ENCODE assay signal across 1 cellular context in the genomic region with DNA sequence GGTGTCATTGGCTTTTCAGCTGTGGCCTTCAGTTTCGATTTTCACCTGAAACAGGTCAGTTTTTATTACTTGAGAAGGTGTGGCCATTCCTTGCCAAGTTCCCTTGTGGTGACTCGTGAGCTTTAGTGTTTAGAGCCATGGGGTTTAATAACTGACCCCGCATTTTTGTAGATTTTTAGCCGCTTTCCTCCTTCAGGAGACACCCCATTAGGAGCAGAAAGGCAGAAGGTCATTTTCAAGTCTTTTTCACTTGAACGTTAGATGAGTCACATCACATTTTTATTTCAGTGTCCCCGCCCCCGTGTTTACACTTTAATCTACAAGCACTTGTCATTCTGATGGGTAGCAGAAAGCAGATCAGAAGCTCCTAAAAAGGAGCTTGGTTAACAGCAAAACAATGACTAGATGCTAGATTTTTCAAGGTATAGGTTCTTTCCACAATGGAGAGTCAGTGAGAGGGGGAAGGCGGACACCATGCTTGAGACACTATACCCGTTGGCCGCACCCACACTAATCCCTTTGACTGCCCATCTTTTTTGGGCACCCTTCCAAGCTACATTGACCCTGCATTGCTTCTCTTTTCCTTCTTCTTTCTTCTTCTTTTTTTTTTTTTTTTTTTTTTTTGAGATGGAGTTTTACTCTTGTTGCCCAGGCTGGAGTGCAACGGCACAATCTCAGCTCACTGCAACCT.
TF ChIP-seq lines count a peak whose summit lies in the region.

No MANE protein-coding gene starts in this region.

TF ChIP-seq in K562, 482 proteins besides CTCF, POLR2A, EP300 and RAD21 (continued from another document and continues in another):
- TF ChIP-seq, protein P1, sequence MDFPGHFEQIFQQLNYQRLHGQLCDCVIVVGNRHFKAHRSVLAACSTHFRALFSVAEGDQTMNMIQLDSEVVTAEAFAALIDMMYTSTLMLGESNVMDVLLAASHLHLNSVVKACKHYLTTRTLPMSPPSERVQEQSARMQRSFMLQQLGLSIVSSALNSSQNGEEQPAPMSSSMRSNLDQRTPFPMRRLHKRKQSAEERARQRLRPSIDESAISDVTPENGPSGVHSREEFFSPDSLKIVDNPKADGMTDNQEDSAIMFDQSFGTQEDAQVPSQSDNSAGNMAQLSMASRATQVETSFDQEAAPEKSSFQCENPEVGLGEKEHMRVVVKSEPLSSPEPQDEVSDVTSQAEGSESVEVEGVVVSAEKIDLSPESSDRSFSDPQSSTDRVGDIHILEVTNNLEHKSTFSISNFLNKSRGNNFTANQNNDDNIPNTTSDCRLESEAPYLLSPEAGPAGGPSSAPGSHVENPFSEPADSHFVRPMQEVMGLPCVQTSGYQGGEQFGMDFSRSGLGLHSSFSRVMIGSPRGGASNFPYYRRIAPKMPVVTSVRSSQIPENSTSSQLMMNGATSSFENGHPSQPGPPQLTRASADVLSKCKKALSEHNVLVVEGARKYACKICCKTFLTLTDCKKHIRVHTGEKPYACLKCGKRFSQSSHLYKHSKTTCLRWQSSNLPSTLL (IDR thresholded peaks at IDR 0.05), result no peak
- TF ChIP-seq ZNF75A (CRISPR knock-in tag; IDR thresholded peaks at IDR 0.05) (no peak), HMG20B (CRISPR knock-in tag; IDR thresholded peaks at IDR 0.05) (no peak), FOXA3 (CRISPR knock-in tag; conservative IDR thresholded peaks at IDR 0.05 in 1 of 2, IDR thresholded peaks at IDR 0.05 in 1 of 2) (0 out of 4 replicates have a peak, but pooled peaks of 1 of the 2 experiments have one; percentile 39), FOS (IDR thresholded peaks at IDR 0.05; ENCODE audit: extremely low read depth, insufficient read length) (peak; percentile 14), NFIC (IDR thresholded peaks at IDR 0.05) (peak; percentile 64), YY1 (IDR thresholded peaks at IDR 0.05; ENCODE audit: borderline replicate concordance in 1 of 3, control insufficient read depth in 1 of 3, extremely low read depth in 1 of 3, insufficient read depth in 3 of 3, insufficient read length in 1 of 3, insufficient replicate concordance in 2 of 3, low read depth in 1 of 3, low read length in 2 of 3) (no peak), EGR1 (conservative IDR thresholded peaks at IDR 0.05) (peak; percentile 79), NEUROD1 (IDR thresholded peaks at IDR 0.05; ENCODE audit: borderline replicate concordance, low read depth, low read length, partially characterized antibody) (no peak), DACH1 (IDR thresholded peaks at IDR 0.05; ENCODE audit: partially characterized antibody) (no peak), ZZZ3 (IDR thresholded peaks at IDR 0.05) (no peak), CREBBP (IDR thresholded peaks at IDR 0.05; ENCODE audit: low read depth, low read length) (no peak), ZBTB17 (CRISPR knock-in tag; IDR thresholded peaks at IDR 0.05) (no peak), FOXK2 (conservative IDR thresholded peaks at IDR 0.05 in 1 of 2, IDR thresholded peaks at IDR 0.05 in 1 of 2; ENCODE audit: low read depth in 2 of 2) (peak; percentile 70 to 78), DPF2 (IDR thresholded peaks at IDR 0.05) (peak; percentile 46; the same call in 1 of the 2 replicates), GABPA (tag; conservative IDR thresholded peaks at IDR 0.05; ENCODE audit: low read depth) (no peak), FOXJ2 (tag; IDR thresholded peaks at IDR 0.05) (no peak), JUN (IDR thresholded peaks at IDR 0.05; ENCODE audit: borderline replicate concordance, low read depth, low read length) (no peak), JUN (CRISPR knock-in tag; IDR thresholded peaks at IDR 0.05; ENCODE audit: borderline replicate concordance) (no peak), FOSL1 (tag; conservative IDR thresholded peaks at IDR 0.05) (peak; percentile 73), HIVEP1 (CRISPR knock-in tag; IDR thresholded peaks at IDR 0.05) (no peak), MTF1 (CRISPR knock-in tag; IDR thresholded peaks at IDR 0.05; ENCODE audit: borderline replicate concordance) (no peak), MTA1 (IDR thresholded peaks at IDR 0.05; ENCODE audit: borderline replicate concordance) (no peak)
- TF ChIP-seq, protein P2, sequence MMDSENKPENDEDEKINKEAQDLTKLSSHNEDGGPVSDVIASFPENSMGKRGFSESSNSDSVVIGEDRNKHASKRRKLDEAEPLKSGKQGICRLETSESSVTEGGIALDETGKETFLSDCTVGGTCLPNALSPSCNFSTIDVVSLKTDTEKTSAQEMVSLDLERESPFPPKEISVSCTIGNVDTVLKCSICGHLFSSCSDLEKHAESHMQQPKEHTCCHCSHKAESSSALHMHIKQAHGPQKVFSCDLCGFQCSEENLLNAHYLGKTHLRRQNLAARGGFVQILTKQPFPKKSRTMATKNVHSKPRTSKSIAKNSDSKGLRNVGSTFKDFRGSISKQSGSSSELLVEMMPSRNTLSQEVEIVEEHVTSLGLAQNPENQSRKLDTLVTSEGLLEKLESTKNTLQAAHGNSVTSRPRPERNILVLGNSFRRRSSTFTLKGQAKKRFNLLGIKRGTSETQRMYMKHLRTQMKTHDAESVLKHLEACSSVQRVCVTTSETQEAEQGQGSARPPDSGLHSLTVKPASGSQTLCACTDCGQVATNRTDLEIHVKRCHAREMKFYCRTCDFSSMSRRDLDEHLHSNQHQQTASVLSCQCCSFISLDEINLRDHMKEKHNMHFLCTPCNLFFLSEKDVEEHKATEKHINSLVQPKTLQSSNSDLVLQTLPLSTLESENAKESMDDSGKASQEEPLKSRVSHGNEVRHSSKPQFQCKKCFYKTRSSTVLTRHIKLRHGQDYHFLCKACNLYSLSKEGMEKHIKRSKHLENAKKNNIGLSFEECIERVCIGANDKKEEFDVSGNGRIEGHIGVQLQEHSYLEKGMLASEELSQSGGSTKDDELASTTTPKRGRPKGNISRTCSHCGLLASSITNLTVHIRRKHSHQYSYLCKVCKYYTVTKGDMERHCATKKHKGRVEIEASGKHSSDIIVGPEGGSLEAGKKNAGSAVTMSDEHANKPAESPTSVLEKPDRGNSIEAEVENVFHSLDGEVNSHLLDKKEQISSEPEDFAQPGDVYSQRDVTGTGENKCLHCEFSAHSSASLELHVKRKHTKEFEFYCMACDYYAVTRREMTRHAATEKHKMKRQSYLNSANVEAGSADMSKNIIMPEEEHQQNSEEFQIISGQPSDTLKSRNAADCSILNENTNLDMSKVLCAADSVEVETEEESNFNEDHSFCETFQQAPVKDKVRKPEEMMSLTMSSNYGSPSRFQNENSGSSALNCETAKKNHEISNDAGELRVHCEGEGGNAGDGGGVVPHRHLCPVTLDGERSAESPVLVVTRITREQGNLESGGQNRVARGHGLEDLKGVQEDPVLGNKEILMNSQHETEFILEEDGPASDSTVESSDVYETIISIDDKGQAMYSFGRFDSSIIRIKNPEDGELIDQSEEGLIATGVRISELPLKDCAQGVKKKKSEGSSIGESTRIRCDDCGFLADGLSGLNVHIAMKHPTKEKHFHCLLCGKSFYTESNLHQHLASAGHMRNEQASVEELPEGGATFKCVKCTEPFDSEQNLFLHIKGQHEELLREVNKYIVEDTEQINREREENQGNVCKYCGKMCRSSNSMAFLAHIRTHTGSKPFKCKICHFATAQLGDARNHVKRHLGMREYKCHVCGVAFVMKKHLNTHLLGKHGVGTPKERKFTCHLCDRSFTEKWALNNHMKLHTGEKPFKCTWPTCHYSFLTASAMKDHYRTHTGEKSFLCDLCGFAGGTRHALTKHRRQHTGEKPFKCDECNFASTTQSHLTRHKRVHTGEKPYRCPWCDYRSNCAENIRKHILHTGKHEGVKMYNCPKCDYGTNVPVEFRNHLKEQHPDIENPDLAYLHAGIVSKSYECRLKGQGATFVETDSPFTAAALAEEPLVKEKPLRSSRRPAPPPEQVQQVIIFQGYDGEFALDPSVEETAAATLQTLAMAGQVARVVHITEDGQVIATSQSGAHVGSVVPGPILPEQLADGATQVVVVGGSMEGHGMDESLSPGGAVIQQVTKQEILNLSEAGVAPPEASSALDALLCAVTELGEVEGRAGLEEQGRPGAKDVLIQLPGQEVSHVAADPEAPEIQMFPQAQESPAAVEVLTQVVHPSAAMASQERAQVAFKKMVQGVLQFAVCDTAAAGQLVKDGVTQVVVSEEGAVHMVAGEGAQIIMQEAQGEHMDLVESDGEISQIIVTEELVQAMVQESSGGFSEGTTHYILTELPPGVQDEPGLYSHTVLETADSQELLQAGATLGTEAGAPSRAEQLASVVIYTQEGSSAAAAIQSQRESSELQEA (IDR thresholded peaks at IDR 0.05; ENCODE audit: low read depth), result no peak
- TF ChIP-seq, protein P3, sequence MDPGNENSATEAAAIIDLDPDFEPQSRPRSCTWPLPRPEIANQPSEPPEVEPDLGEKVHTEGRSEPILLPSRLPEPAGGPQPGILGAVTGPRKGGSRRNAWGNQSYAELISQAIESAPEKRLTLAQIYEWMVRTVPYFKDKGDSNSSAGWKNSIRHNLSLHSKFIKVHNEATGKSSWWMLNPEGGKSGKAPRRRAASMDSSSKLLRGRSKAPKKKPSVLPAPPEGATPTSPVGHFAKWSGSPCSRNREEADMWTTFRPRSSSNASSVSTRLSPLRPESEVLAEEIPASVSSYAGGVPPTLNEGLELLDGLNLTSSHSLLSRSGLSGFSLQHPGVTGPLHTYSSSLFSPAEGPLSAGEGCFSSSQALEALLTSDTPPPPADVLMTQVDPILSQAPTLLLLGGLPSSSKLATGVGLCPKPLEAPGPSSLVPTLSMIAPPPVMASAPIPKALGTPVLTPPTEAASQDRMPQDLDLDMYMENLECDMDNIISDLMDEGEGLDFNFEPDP (CRISPR knock-in tag; IDR thresholded peaks at IDR 0.05), result no peak
- TF ChIP-seq, protein P4, sequence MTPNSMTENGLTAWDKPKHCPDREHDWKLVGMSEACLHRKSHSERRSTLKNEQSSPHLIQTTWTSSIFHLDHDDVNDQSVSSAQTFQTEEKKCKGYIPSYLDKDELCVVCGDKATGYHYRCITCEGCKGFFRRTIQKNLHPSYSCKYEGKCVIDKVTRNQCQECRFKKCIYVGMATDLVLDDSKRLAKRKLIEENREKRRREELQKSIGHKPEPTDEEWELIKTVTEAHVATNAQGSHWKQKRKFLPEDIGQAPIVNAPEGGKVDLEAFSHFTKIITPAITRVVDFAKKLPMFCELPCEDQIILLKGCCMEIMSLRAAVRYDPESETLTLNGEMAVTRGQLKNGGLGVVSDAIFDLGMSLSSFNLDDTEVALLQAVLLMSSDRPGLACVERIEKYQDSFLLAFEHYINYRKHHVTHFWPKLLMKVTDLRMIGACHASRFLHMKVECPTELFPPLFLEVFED (CRISPR knock-in tag; conservative IDR thresholded peaks at IDR 0.05), result no peak
- TF ChIP-seq, protein P5, sequence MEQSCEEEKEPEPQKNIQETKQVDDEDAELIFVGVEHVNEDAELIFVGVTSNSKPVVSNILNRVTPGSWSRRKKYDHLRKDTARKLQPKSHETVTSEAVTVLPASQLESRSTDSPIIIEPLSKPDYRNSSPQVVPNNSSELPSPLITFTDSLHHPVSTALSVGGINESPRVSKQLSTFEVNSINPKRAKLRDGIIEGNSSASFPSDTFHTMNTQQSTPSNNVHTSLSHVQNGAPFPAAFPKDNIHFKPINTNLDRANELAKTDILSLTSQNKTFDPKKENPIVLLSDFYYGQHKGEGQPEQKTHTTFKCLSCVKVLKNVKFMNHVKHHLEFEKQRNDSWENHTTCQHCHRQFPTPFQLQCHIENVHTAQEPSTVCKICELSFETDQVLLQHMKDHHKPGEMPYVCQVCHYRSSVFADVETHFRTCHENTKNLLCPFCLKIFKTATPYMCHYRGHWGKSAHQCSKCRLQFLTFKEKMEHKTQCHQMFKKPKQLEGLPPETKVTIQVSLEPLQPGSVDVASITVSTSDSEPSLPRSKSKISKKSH (CRISPR knock-in tag; IDR thresholded peaks at IDR 0.05), result no peak
- TF ChIP-seq, protein P6, sequence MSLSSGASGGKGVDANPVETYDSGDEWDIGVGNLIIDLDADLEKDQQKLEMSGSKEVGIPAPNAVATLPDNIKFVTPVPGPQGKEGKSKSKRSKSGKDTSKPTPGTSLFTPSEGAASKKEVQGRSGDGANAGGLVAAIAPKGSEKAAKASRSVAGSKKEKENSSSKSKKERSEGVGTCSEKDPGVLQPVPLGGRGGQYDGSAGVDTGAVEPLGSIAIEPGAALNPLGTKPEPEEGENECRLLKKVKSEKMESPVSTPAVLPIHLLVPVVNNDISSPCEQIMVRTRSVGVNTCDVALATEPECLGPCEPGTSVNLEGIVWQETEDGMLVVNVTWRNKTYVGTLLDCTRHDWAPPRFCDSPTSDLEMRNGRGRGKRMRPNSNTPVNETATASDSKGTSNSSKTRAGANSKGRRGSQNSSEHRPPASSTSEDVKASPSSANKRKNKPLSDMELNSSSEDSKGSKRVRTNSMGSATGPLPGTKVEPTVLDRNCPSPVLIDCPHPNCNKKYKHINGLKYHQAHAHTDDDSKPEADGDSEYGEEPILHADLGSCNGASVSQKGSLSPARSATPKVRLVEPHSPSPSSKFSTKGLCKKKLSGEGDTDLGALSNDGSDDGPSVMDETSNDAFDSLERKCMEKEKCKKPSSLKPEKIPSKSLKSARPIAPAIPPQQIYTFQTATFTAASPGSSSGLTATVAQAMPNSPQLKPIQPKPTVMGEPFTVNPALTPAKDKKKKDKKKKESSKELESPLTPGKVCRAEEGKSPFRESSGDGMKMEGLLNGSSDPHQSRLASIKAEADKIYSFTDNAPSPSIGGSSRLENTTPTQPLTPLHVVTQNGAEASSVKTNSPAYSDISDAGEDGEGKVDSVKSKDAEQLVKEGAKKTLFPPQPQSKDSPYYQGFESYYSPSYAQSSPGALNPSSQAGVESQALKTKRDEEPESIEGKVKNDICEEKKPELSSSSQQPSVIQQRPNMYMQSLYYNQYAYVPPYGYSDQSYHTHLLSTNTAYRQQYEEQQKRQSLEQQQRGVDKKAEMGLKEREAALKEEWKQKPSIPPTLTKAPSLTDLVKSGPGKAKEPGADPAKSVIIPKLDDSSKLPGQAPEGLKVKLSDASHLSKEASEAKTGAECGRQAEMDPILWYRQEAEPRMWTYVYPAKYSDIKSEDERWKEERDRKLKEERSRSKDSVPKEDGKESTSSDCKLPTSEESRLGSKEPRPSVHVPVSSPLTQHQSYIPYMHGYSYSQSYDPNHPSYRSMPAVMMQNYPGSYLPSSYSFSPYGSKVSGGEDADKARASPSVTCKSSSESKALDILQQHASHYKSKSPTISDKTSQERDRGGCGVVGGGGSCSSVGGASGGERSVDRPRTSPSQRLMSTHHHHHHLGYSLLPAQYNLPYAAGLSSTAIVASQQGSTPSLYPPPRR (CRISPR knock-in tag; IDR thresholded peaks at IDR 0.05; ENCODE audit: borderline replicate concordance), result no peak
- TF ChIP-seq, protein P7, sequence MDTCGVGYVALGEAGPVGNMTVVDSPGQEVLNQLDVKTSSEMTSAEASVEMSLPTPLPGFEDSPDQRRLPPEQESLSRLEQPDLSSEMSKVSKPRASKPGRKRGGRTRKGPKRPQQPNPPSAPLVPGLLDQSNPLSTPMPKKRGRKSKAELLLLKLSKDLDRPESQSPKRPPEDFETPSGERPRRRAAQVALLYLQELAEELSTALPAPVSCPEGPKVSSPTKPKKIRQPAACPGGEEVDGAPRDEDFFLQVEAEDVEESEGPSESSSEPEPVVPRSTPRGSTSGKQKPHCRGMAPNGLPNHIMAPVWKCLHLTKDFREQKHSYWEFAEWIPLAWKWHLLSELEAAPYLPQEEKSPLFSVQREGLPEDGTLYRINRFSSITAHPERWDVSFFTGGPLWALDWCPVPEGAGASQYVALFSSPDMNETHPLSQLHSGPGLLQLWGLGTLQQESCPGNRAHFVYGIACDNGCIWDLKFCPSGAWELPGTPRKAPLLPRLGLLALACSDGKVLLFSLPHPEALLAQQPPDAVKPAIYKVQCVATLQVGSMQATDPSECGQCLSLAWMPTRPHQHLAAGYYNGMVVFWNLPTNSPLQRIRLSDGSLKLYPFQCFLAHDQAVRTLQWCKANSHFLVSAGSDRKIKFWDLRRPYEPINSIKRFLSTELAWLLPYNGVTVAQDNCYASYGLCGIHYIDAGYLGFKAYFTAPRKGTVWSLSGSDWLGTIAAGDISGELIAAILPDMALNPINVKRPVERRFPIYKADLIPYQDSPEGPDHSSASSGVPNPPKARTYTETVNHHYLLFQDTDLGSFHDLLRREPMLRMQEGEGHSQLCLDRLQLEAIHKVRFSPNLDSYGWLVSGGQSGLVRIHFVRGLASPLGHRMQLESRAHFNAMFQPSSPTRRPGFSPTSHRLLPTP (IDR thresholded peaks at IDR 0.05; ENCODE audit: borderline replicate concordance, extremely low read depth, insufficient read length), result no peak
